2 cellular contexts compared by ENCODE assay signal in genomic region chr7:151798851-151799428, GRCh38.
TF ChIP-seq lines count a peak whose summit lies in the region.

No MANE protein-coding gene starts in this region.

TF ChIP-seq in liver, 16 proteins besides CTCF, POLR2A, EP300 and RAD21 (continued from another document):
- no peak for TF ChIP-seq GABPA (IDR thresholded peaks at IDR 0.05 in 1 of 2, conservative IDR thresholded peaks at IDR 0.05 in 1 of 2)

TF ChIP-seq in HepG2, 621 proteins besides CTCF, POLR2A, EP300 and RAD21 (continued from another document):
- TF ChIP-seq ZNF747 (CRISPR knock-in tag; IDR thresholded peaks at IDR 0.05; ENCODE audit: borderline replicate concordance) (no peak), GFI1 (CRISPR knock-in tag; IDR thresholded peaks at IDR 0.05; ENCODE audit: borderline replicate concordance) (no peak), KDM5B (CRISPR knock-in tag; IDR thresholded peaks at IDR 0.05; ENCODE audit: borderline replicate concordance) (no peak), POLR2G (IDR thresholded peaks at IDR 0.05; ENCODE audit: low read depth, low read length) (no peak), DMAP1 (CRISPR knock-in tag; IDR thresholded peaks at IDR 0.05) (no peak), ZNF574 (CRISPR knock-in tag; IDR thresholded peaks at IDR 0.05) (no peak), ZNF503 (CRISPR knock-in tag; IDR thresholded peaks at IDR 0.05) (no peak), ZNF7 (CRISPR knock-in tag; IDR thresholded peaks at IDR 0.05) (no peak)
